Comparison of ENCODE assay signal across 8 cellular contexts in the genomic region with DNA sequence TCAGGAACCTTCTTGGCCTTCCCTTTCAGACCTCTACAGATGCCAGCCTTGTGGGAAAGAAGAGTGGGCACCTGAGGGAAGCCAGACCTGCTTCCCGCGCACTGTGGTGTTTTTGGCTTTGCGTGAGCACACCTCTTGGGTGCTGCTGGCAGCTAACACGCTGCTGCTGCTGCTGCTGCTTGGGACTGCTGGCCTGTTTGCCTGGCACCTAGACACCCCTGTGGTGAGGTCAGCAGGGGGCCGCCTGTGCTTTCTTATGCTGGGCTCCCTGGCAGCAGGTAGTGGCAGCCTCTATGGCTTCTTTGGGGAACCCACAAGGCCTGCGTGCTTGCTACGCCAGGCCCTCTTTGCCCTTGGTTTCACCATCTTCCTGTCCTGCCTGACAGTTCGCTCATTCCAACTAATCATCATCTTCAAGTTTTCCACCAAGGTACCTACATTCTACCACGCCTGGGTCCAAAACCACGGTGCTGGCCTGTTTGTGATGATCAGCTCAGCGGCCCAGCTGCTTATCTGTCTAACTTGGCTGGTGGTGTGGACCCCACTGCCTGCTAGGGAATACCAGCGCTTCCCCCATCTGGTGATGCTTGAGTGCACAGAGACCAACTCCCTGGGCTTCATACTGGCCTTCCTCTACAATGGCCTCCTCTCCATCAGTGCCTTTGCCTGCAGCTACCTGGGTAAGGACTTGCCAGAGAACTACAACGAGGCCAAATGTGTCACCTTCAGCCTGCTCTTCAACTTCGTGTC. TPM values are rescaled to one million over a fixed set of nuclear protein-coding genes. Genes with fewer than 3 reads are reported as not detected.
DNase-seq lines count a peak whose midpoint lies in the region; ATAC-seq and TF ChIP-seq lines count a peak whose summit lies in the region.

No MANE protein-coding gene starts in this region.

- in situ Hi-C loops in IMR-90 (cut with MboI; ENCODE audit: low sequenced_read_pairs), result no loop called here

- H3K18ac ChIP-seq in IMR-90 (ENCODE audit: low read depth, low read length), result no peak overlapping the region

- no peaks in the 10 kb centered on the region for H3K9me3 Mint-ChIP-seq in activated T-helper 2 cell treated with anti-CD3 and anti-CD28 coated beads, Interferon-gamma antibody, Interleukin-2, Interleukin-4, amounts not matched to agents 10 μg/mL and 5 μg/mL and 100 μg/mL, durations not matched to agents 14 hours and 24 hours and 36 hours
- H3K9me3 Mint-ChIP-seq in immature natural killer cell, result no peaks in the 10 kb centered on the region

- TF ChIP-seq POLR2A in IMR-90 (IDR thresholded peaks at IDR 0.05; ENCODE audit: low read depth, low read length) (no peak), spleen (IDR thresholded peaks at IDR 0.05) (no peak)

- H2BK5ac ChIP-seq in IMR-90 (ENCODE audit: low read depth, low read length, poor library complexity, severe bottlenecking), result no peak overlapping the region

- peak overlapping the region; percentile 88 for H3K4me3 Mint-ChIP-seq in activated T-helper 2 cell treated with anti-CD3 and anti-CD28 coated beads, Interferon-gamma antibody, Interleukin-2, Interleukin-4, amounts not matched to agents 10 μg/mL and 5 μg/mL and 100 μg/mL, durations not matched to agents 14 hours and 24 hours and 36 hours (ENCODE audit: low read depth)
- peak overlapping the region; percentile 13 to 97 (median 95) for H3K4me3 Mint-ChIP-seq in immature natural killer cell

- peak overlapping the region; percentile 89 for H2AFZ ChIP-seq in IMR-90 (replicated peaks; ENCODE audit: low read length, poor library complexity)

- POLR2A ChIA-PET in IMR-90 (lab: Charles Lee; ENCODE audit: unreplicated experiment), result no interaction called here

- TF ChIP-seq RAD21 in IMR-90 (IDR thresholded peaks at IDR 0.05; ENCODE audit: low read length), result no peak

- peak overlapping the region; percentile 62 for H4K5ac ChIP-seq in IMR-90 (ENCODE audit: low read depth, low read length)

- WGBS in IMR-90 (ENCODE audit: extremely low coverage in 2 of 2, insufficient read length in 1 of 2), 2 experiments, result 88% methylated on average over 11 of the region's 14 CpGs; no CpG with 5 or more reads in 1 of the 2 experiments
- WGBS in spleen, 5 donors, result 86 to 94% (median 91%) methylated on average over 14 of the region's 14 CpGs

- no peak overlapping the region for H3K9ac ChIP-seq in IMR-90 (ENCODE audit: low read depth, low read length)

- no peak for DNase-seq in IMR-90
- DNase-seq in activated T-helper 2 cell treated with anti-CD3 and anti-CD28 coated beads, Interferon-gamma antibody, Interleukin-2, Interleukin-4, amounts not matched to agents 10 μg/mL and 5 μg/mL and 100 μg/mL, durations not matched to agents 14 hours and 24 hours and 36 hours (ENCODE audit: low spot score), result no peak
- DNase-seq in immature natural killer cell, result no peak
- peak; percentile 80 for DNase-seq in spleen
- DNase-seq in CD1c-positive myeloid dendritic cell (ENCODE audit: extremely low spot score), result no peak
- no peak for DNase-seq in GDM1 (lab: John Stamatoyannopoulos, UW)

- dilution Hi-C loops in IMR-90 (cut with HindIII; ENCODE audit: low sequenced_read_pairs, unreplicated experiment), result no loop called here

- no peaks in the 10 kb centered on the region for H3K27me3 Mint-ChIP-seq in activated T-helper 2 cell treated with anti-CD3 and anti-CD28 coated beads, Interferon-gamma antibody, Interleukin-2, Interleukin-4, amounts not matched to agents 10 μg/mL and 5 μg/mL and 100 μg/mL, durations not matched to agents 14 hours and 24 hours and 36 hours (ENCODE audit: low read depth)
- peaks cover 4 to 8% (median 4%) of the 10 kb centered on the region in 3 donors for H3K27me3 Mint-ChIP-seq in immature natural killer cell (ENCODE audit: low read depth in 3 of 3)

- H3K36me3 Mint-ChIP-seq in activated T-helper 2 cell treated with anti-CD3 and anti-CD28 coated beads, Interferon-gamma antibody, Interleukin-2, Interleukin-4, amounts not matched to agents 10 μg/mL and 5 μg/mL and 100 μg/mL, durations not matched to agents 14 hours and 24 hours and 36 hours (ENCODE audit: low read depth), result peaks cover 7% of the 10 kb centered on the region
- no peaks in the 10 kb centered on the region for H3K36me3 Mint-ChIP-seq in immature natural killer cell

- no peak overlapping the region for H3K27ac Mint-ChIP-seq in activated T-helper 2 cell treated with anti-CD3 and anti-CD28 coated beads, Interferon-gamma antibody, Interleukin-2, Interleukin-4, amounts not matched to agents 10 μg/mL and 5 μg/mL and 100 μg/mL, durations not matched to agents 14 hours and 24 hours and 36 hours
- H3K27ac Mint-ChIP-seq in immature natural killer cell, result peak overlapping the region; percentile 95 to 98 (median 96)

- peaks cover 10 to 28% of the 10 kb centered on the region in 2 experiments for H3K79me1 ChIP-seq in IMR-90 (ENCODE audit: low read depth in 1 of 2, low read length in 2 of 2)

- CTCF ChIA-PET in IMR-90 (lab: Yijun Ruan, JAX), result no interaction called here

- no peaks in the 10 kb centered on the region; the same call in 1 of the 2 replicates for H3K27me3 ChIP-seq in IMR-90 (ENCODE audit: control insufficient read depth, insufficient read depth, low read length)
- H3K27me3 ChIP-seq in spleen (replicated peaks in 1 of 7), result no peaks in the 10 kb centered on the region

- H3K36me3 ChIP-seq in IMR-90 (ENCODE audit: control insufficient read depth, insufficient read depth, low read length) (0 out of 2 replicates have a peak, but pooled peaks cover 3% of the 10 kb centered on the region), spleen (no peaks in the 10 kb centered on the region)

- H2BK15ac ChIP-seq in IMR-90 (ENCODE audit: low read depth, low read length), result no peak overlapping the region

- H3K27ac ChIP-seq in IMR-90 (ENCODE audit: insufficient read depth, low read length) (peak overlapping the region; percentile 46; the same call in 1 of the 2 replicates), spleen (peak overlapping the region in 7 of 8 donors; percentile 90 to 98 (median 96))

- H3K4me3 ChIP-seq in IMR-90 (ENCODE audit: insufficient read depth, low read depth, low read length), result no peak overlapping the region
- H3K4me3 ChIP-seq in spleen, result peak overlapping the region in 3 of 8 donors; percentile 76 to 92 (median 90)

- peak overlapping the region; percentile 59 for H2AK9ac ChIP-seq in IMR-90 (replicated peaks; ENCODE audit: low read depth, low read length, poor library complexity)

- no peak overlapping the region for H3K56ac ChIP-seq in IMR-90 (ENCODE audit: extremely low read depth, insufficient read depth, low read length)

- no peak overlapping the region for H4K91ac ChIP-seq in IMR-90 (ENCODE audit: insufficient read depth, low read depth, low read length)

- peak overlapping the region; percentile 87 to 94 for H4K8ac ChIP-seq in IMR-90 (ENCODE audit: low read depth in 2 of 2, low read length in 2 of 2)

- peaks cover 29% of the 10 kb centered on the region for H3K4me1 Mint-ChIP-seq in activated T-helper 2 cell treated with anti-CD3 and anti-CD28 coated beads, Interferon-gamma antibody, Interleukin-2, Interleukin-4, amounts not matched to agents 10 μg/mL and 5 μg/mL and 100 μg/mL, durations not matched to agents 14 hours and 24 hours and 36 hours (ENCODE audit: low read depth)
- H3K4me1 Mint-ChIP-seq in immature natural killer cell, result peaks cover 30 to 38% of the 10 kb centered on the region in 2 donors

- H3K23ac ChIP-seq in IMR-90 (ENCODE audit: low read depth, low read length), result no peak overlapping the region

- intact Hi-C loops in IMR-90 (cut with micrococcal nuclease) (no loop called here), spleen (cut with DNase I; ENCODE audit: low total_unique reads) (loop anchor here (10.0 kb wide), 1 partner anchor 46 kb away; a partner anchor contains a TSS)
- intact Hi-C loops in activated T-helper 2 cell treated with anti-CD3 and anti-CD28 coated beads, Interferon-gamma antibody, Interleukin-2, Interleukin-4, amounts not matched to agents 10 μg/mL and 5 μg/mL and 100 μg/mL, durations not matched to agents 14 hours and 24 hours and 36 hours (cut with micrococcal nuclease), result loop anchor here (1.0 to 2.0 kb wide), 2 partner anchors 24 to 25 kb away; a partner anchor contains a TSS

- H3K9me3 ChIP-seq in IMR-90 (ENCODE audit: control insufficient read depth, insufficient read depth, low read length), result no peaks in the 10 kb centered on the region
- no peaks in the 10 kb centered on the region for H3K9me3 ChIP-seq in spleen

- H3K14ac ChIP-seq in IMR-90 (replicated peaks; ENCODE audit: low read depth, low read length), result peak overlapping the region; percentile 26; the same call in 1 of the 2 replicates

- no peak overlapping the region for H2BK20ac ChIP-seq in IMR-90 (ENCODE audit: low read depth, low read length)

- no peak overlapping the region for H2BK120ac ChIP-seq in IMR-90 (ENCODE audit: low read depth, low read length)

- H3K9me1 ChIP-seq in IMR-90 (ENCODE audit: insufficient read depth, low read length), result peaks cover 13% of the 10 kb centered on the region

- peaks cover 3% of the 10 kb centered on the region; the same call in 1 of the 2 replicates for H4K20me1 ChIP-seq in IMR-90 (ENCODE audit: insufficient read depth, low read length)

- H3K4me1 ChIP-seq in IMR-90 (ENCODE audit: control insufficient read depth, insufficient read depth, low read length) (peaks cover 11% of the 10 kb centered on the region), spleen (peaks cover 18 to 50% (median 37%) of the 10 kb centered on the region in 6 donors)

- ATAC-seq in IMR-90 (ENCODE audit: low read depth) (no peak), HG03280 (IDR thresholded peaks at IDR 0.05; ENCODE audit: unreplicated experiment) (no peak), HG03354 (IDR thresholded peaks at IDR 0.05; ENCODE audit: poor library complexity, severe bottlenecking, unreplicated experiment) (no peak)

- peak overlapping the region; percentile 80; the same call in 1 of the 2 replicates for H3K4me2 ChIP-seq in IMR-90 (ENCODE audit: low read depth, low read length)

- 0 out of 2 replicates have a peak overlapping the region, but pooled peaks have one; percentile 12 for H3K4ac ChIP-seq in IMR-90 (ENCODE audit: low read depth, low read length)

- no TSS peak for BruUV-seq in IMR-90 (replicated peaks; lab: Mats Ljungman, UMichigan)

- peak overlapping the region; percentile 78; the same call in 1 of the 2 replicates for H2AK5ac ChIP-seq in IMR-90 (ENCODE audit: low read depth, low read length)

- TF ChIP-seq CTCF in IMR-90 (conservative IDR thresholded peaks at IDR 0.05; ENCODE audit: low read depth, low read length) (no peak), spleen (IDR thresholded peaks at IDR 0.05 in 8 of 11, conservative IDR thresholded peaks at IDR 0.05 in 3 of 11) (no peak)

RNA-seq across cellular contexts. Expression of a gene that starts 1.0 kb away (rescaled TPM):
- total RNA-seq in IMR-90 (2012; rRNA removed) (9.3 and 10.3 TPM in 2 replicates), spleen (10 to 100 TPM; 23.5 to 61.0 (median 48.0) TPM)
- polyA plus RNA-seq in IMR-90 (2012; rRNA removed) (17.5 and 19.7 TPM in 2 replicates), immature natural killer cell (10 to 100 TPM in 2 of 3 donors, 1 to 10 TPM in 1; 8.3 to 25.9 (median 20.9) TPM), spleen (100 to 1,000 TPM in 1 of 3 donors, 10 to 100 TPM in 2; 53.1 to 131 (median 89.3) TPM)
- polyA plus RNA-seq in IMR-90 (2012; cell fraction: cytosol; rRNA removed), result 10.0 and 15.6 TPM in 2 replicates
- 61.7 and 153 TPM in 2 replicates for polyA plus RNA-seq in IMR-90 (2012; cell fraction: nucleus; rRNA removed; ENCODE audit: low replicate concordance)
- 26.3 and 28.0 TPM in 2 replicates for total RNA-seq in activated T-helper 2 cell treated with anti-CD3 and anti-CD28 coated beads, Interferon-gamma antibody, Interleukin-2, Interleukin-4, amounts not matched to agents 10 μg/mL and 5 μg/mL and 100 μg/mL, durations not matched to agents 14 hours and 24 hours and 36 hours

RNA-seq across cellular contexts. Expression of a gene that starts 23.7 kb away (rescaled TPM):
- not detected in 2 replicates for total RNA-seq in IMR-90 (2012; rRNA removed)
- 0.05 and 0.10 TPM in 2 replicates for polyA plus RNA-seq in IMR-90 (2012; rRNA removed)
- 0.05 TPM in 1 of 2 replicates, not detected in the other for polyA plus RNA-seq in IMR-90 (2012; cell fraction: cytosol; rRNA removed)
- polyA plus RNA-seq in IMR-90 (2012; cell fraction: nucleus; rRNA removed; ENCODE audit: low replicate concordance), result 0.09 and 0.15 TPM in 2 replicates
- not detected in 2 replicates for total RNA-seq in activated T-helper 2 cell treated with anti-CD3 and anti-CD28 coated beads, Interferon-gamma antibody, Interleukin-2, Interleukin-4, amounts not matched to agents 10 μg/mL and 5 μg/mL and 100 μg/mL, durations not matched to agents 14 hours and 24 hours and 36 hours
- polyA plus RNA-seq in immature natural killer cell, result under 1 TPM in 1 of 3 donors, not detected in 2; 0.16 TPM
- total RNA-seq in spleen, result under 1 TPM; 0.13 to 0.88 (median 0.56) TPM
- polyA plus RNA-seq in spleen, result under 1 TPM; 0.09 to 0.51 (median 0.33) TPM

RNA-seq across cellular contexts. Expression of a gene that starts 23.9 kb away (rescaled TPM):
- total RNA-seq in IMR-90 (2012; rRNA removed), result 12.0 and 14.2 TPM in 2 replicates
- 36.7 and 37.4 TPM in 2 replicates for polyA plus RNA-seq in IMR-90 (2012; rRNA removed)
- 27.2 and 40.1 TPM in 2 replicates for polyA plus RNA-seq in IMR-90 (2012; cell fraction: cytosol; rRNA removed)
- 70.4 and 149 TPM in 2 replicates for polyA plus RNA-seq in IMR-90 (2012; cell fraction: nucleus; rRNA removed; ENCODE audit: low replicate concordance)
- 21.3 and 22.6 TPM in 2 replicates for total RNA-seq in activated T-helper 2 cell treated with anti-CD3 and anti-CD28 coated beads, Interferon-gamma antibody, Interleukin-2, Interleukin-4, amounts not matched to agents 10 μg/mL and 5 μg/mL and 100 μg/mL, durations not matched to agents 14 hours and 24 hours and 36 hours
- 10 to 100 TPM in 1 of 3 donors, 1 to 10 TPM in 2; 7.6 to 19.7 (median 9.2) TPM for polyA plus RNA-seq in immature natural killer cell
- total RNA-seq in spleen, result 10 to 100 TPM; 18.5 to 41.5 (median 29.4) TPM
- polyA plus RNA-seq in spleen, result 10 to 100 TPM in 1 of 3 donors, 1 to 10 TPM in 2; 5.0 to 12.0 (median 6.2) TPM

RNA-seq across cellular contexts. Expression of a gene that starts 24.5 kb away (rescaled TPM):
- total RNA-seq in IMR-90 (2012; rRNA removed) (19.2 and 21.4 TPM in 2 replicates), spleen (10 to 100 TPM; 30.5 to 55.2 (median 51.5) TPM)
- polyA plus RNA-seq in IMR-90 (2012; rRNA removed) (12.4 and 13.0 TPM in 2 replicates), immature natural killer cell (10 to 100 TPM in 1 of 3 donors, 1 to 10 TPM in 2; 4.3 to 18.2 (median 8.4) TPM), spleen (10 to 100 TPM in 1 of 3 donors, 1 to 10 TPM in 2; 4.2 to 10.0 (median 5.8) TPM)
- polyA plus RNA-seq in IMR-90 (2012; cell fraction: cytosol; rRNA removed), result 4.2 and 5.3 TPM in 2 replicates
- 7.7 and 27.7 TPM in 2 replicates for polyA plus RNA-seq in IMR-90 (2012; cell fraction: nucleus; rRNA removed; ENCODE audit: low replicate concordance)
- total RNA-seq in activated T-helper 2 cell treated with anti-CD3 and anti-CD28 coated beads, Interferon-gamma antibody, Interleukin-2, Interleukin-4, amounts not matched to agents 10 μg/mL and 5 μg/mL and 100 μg/mL, durations not matched to agents 14 hours and 24 hours and 36 hours, result 43.4 and 50.0 TPM in 2 replicates

RNA-seq across cellular contexts. Expression of a gene that starts 34.7 kb away (rescaled TPM):
- total RNA-seq in IMR-90 (2012; rRNA removed) (7.3 and 9.4 TPM in 2 replicates), spleen (10 to 100 TPM in 4 of 7 donors, 1 to 10 TPM in 3; 6.6 to 14.0 (median 10.5) TPM)
- polyA plus RNA-seq in IMR-90 (2012; rRNA removed) (7.6 and 9.8 TPM in 2 replicates), immature natural killer cell (1 to 10 TPM; 1.2 to 5.7 (median 2.9) TPM), spleen (1 to 10 TPM; 3.4 to 6.0 (median 4.4) TPM)
- polyA plus RNA-seq in IMR-90 (2012; cell fraction: cytosol; rRNA removed), result 6.4 and 8.4 TPM in 2 replicates
- polyA plus RNA-seq in IMR-90 (2012; cell fraction: nucleus; rRNA removed; ENCODE audit: low replicate concordance), result 13.3 and 25.1 TPM in 2 replicates
- 19.7 and 20.4 TPM in 2 replicates for total RNA-seq in activated T-helper 2 cell treated with anti-CD3 and anti-CD28 coated beads, Interferon-gamma antibody, Interleukin-2, Interleukin-4, amounts not matched to agents 10 μg/mL and 5 μg/mL and 100 μg/mL, durations not matched to agents 14 hours and 24 hours and 36 hours
